In genomic region chr6:116094041-116094440, GRCh38 we compare ENCODE assay signal across 18 cellular contexts. TPM values are rescaled to one million over a fixed set of nuclear protein-coding genes. Genes with fewer than 3 reads are reported as not detected.
A peak's percentile ranks its signal among the peaks of the same experiment; 100 is the strongest.
DNase-seq lines count a peak whose midpoint lies in the region; ATAC-seq and TF ChIP-seq lines count a peak whose summit lies in the region.
"Had no signal": no experiment of that assay in that cellular context is flagged by ENCODE, and none has a peak within 500 bp of the region (broad histone marks: within the 10 kb centered on the region; RNA-seq: fewer than 3 reads in every experiment).

No MANE protein-coding gene starts in this region.

- TF ChIP-seq CTCF in left ventricle myocardium inferior (IDR thresholded peaks at IDR 0.05; ENCODE audit: borderline replicate concordance) (no peak), right atrium auricular region (IDR thresholded peaks at IDR 0.05) (no peak), right lobe of liver (IDR thresholded peaks at IDR 0.05) (no peak)

- peak; percentile 49 to 74 (median 62) for ATAC-seq in right lobe of liver
- no peak for ATAC-seq in HG02623 (IDR thresholded peaks at IDR 0.05; ENCODE audit: unreplicated experiment)
- no peak for ATAC-seq in GM18861 (IDR thresholded peaks at IDR 0.05; ENCODE audit: unreplicated experiment)
- ATAC-seq: CD8-positive, alpha-beta T cell; HCT116 had no signal

- peaks cover 21% of the 10 kb centered on the region for H3K9me3 ChIP-seq in left ventricle myocardium inferior (replicated peaks)
- peaks cover 0 to 6% of the 10 kb centered on the region in 2 donors for H3K9me3 ChIP-seq in right atrium auricular region
- no peaks in the 10 kb centered on the region for H3K9me3 ChIP-seq in right lobe of liver

- no peaks in the 10 kb centered on the region for H3K27me3 ChIP-seq in left ventricle myocardium inferior (ENCODE audit: low read depth)
- H3K27me3 ChIP-seq in right atrium auricular region: no peaks in the 10 kb centered on the region
- H3K27me3 ChIP-seq in right lobe of liver: no peaks in the 10 kb centered on the region
- H3K27me3 ChIP-seq: BLaER1 treated with 17β-estradiol and CSF1 and Interleukin-3, amounts not matched to agents 10 nM and 100 nM had no signal

- H3K27ac ChIP-seq in left ventricle myocardium inferior (replicated peaks) (peak overlapping the region; percentile 49), right atrium auricular region (no peak overlapping the region), right lobe of liver (peak overlapping the region in 2 of 3 donors; percentile 24 to 48)
- H3K27ac ChIP-seq: BLaER1 treated with 17β-estradiol and CSF1 and Interleukin-3, amounts not matched to agents 10 nM and 100 nM had no signal

- 20% methylated on average over 4 of the region's 7 CpGs for WGBS in right lobe of liver (ENCODE audit: insufficient coverage, low coverage, low lambda C conversion rate, missing lambda C conversion rate)

- intact Hi-C loops in left ventricle myocardium inferior (cut with micrococcal nuclease) (no loop called here), right lobe of liver (cut with DNase I) (no loop called here)

- no peak for DNase-seq in left ventricle myocardium inferior
- no peak for DNase-seq in right atrium auricular region (ENCODE audit: low spot score)
- DNase-seq in astrocyte of the hippocampus (ENCODE audit: low read depth, low spot score): peak; percentile 17
- peak; percentile 33 to 89 (median 78) for DNase-seq in right lobe of liver
- no peak for DNase-seq in HUDEP-2 (lab: John Stamatoyannopoulos, UW; ENCODE audit: unreplicated experiment in 76 of 76)
- DNase-seq: Calu3; CD8-positive, alpha-beta T cell; DMS79 treated with DMSO at 0.1 percent for 48 hours; GF-D8; GOT3; H7; HFFc6 had no signal

- TF ChIP-seq POLR2A in right lobe of liver (IDR thresholded peaks at IDR 0.05): no peak

- H3K4me1 ChIP-seq in left ventricle myocardium inferior (peaks cover 7% of the 10 kb centered on the region), right atrium auricular region (no peaks in the 10 kb centered on the region), right lobe of liver (peaks cover 0 to 19% (median 9%) of the 10 kb centered on the region in 4 donors)

- peaks cover 9% of the 10 kb centered on the region for H3K36me3 ChIP-seq in left ventricle myocardium inferior
- no peaks in the 10 kb centered on the region for H3K36me3 ChIP-seq in right atrium auricular region
- no peaks in the 10 kb centered on the region for H3K36me3 ChIP-seq in right lobe of liver

- no peak overlapping the region for H3K4me3 ChIP-seq in left ventricle myocardium inferior
- no peak overlapping the region for H3K4me3 ChIP-seq in right atrium auricular region
- peak overlapping the region in 1 of 3 donors; percentile 22 for H3K4me3 ChIP-seq in right lobe of liver
- H3K4me3 ChIP-seq: BLaER1 treated with 17β-estradiol and CSF1 and Interleukin-3, amounts not matched to agents 10 nM and 100 nM had no signal

RNA-seq across cellular contexts. Expression of gene NT5DC1, which starts 6.6 kb away (rescaled TPM):
- 64.3 TPM for total RNA-seq in left ventricle myocardium inferior
- total RNA-seq in right atrium auricular region: 10 to 100 TPM; 11.2 to 22.6 TPM
- total RNA-seq in right lobe of liver: 10 to 100 TPM in 4 of 6 experiments, 1 to 10 TPM in 2; 8.5 to 49.1 (median 34.8) TPM

RNA-seq across cellular contexts. Expression of gene COL10A1, which starts 31.9 kb away (rescaled TPM):
- 0.05 TPM for total RNA-seq in left ventricle myocardium inferior
- not detected for total RNA-seq in right atrium auricular region
- total RNA-seq in right lobe of liver: 10 to 100 TPM in 1 of 6 experiments, under 1 TPM in 1, not detected in 4; 0.12 to 23.4 TPM
- total RNA-seq: A172; B cell; Calu3; CD8-positive, alpha-beta T cell; H7 had no signal

RNA-seq across cellular contexts. Expression of gene FRK, which starts 33.4 kb away (rescaled TPM):
- total RNA-seq in left ventricle myocardium inferior: 11.2 TPM
- total RNA-seq in right atrium auricular region: 1 to 10 TPM; 2.7 to 6.3 TPM
- 10 to 100 TPM in 4 of 6 experiments, 1 to 10 TPM in 2; 8.4 to 14.1 (median 11.9) TPM for total RNA-seq in right lobe of liver

Comparison
In these comparisons a context has a peak if more than half of its experiments do, and no peak if none do; other contexts are left out.
1. H3K27ac ChIP-seq: peak in left ventricle myocardium inferior (single experiment) and right lobe of liver (2 of 3); none in right atrium auricular region (0 of 2).
2. DNase-seq: peak in astrocyte of the hippocampus (single experiment) and right lobe of liver (3 of 3); none in left ventricle myocardium inferior (single experiment), right atrium auricular region (single experiment) and HUDEP-2 (0 of 76).
3. ATAC-seq: peak in right lobe of liver (4 of 4); none in HG02623 (single experiment) and GM18861 (single experiment).